ENCODE assay signal across 14 cellular contexts in the genomic region with DNA sequence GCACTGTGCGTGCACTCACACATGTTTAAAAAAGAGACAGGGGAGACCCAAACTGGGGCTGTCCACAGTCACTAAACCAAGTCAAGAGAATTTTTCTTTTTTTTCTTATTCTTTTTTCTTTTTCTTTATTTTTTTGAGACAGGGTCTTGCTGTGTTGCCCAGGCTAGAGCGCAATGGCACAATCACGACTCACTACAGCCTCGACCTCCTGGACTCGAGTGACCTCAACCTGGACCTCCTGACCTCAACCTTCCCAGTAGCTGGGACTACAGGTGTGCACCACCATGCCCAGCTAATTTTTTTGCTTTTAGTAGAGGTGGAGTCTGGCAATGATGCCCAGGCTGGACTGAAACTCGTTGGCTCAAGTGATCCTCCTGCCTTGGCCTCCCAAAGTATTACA.
DNase-seq lines count a peak whose midpoint lies in the region; ATAC-seq and TF ChIP-seq lines count a peak whose summit lies in the region.
"Had no signal": no experiment of that assay in that cellular context is flagged by ENCODE, and none has a peak within 500 bp of the region (broad histone marks: within the 10 kb centered on the region; RNA-seq: fewer than 3 reads in every experiment).

No MANE protein-coding gene starts in this region.

- POLR2A ChIA-PET in MCF 10A (lab: Yijun Ruan, JAX), result interaction anchor here (1.5 kb wide), 1 partner anchor 121 kb away, joined by 4 read pairs; no protein-coding TSS in a partner anchor
- POLR2A ChIA-PET in CD4-positive, alpha-beta memory T cell (lab: Charles Lee; ENCODE audit: partially characterized antibody), result no interaction called here

- H3K4me3 ChIP-seq in tibial artery (no peak overlapping the region), SJCRH30 (no peak overlapping the region)
- no peak overlapping the region for H3K4me3 ChIP-seq in CD4-positive, alpha-beta memory T cell (ENCODE audit: low read length in 2 of 2)

- ATAC-seq in HG03432 (IDR thresholded peaks at IDR 0.05; ENCODE audit: unreplicated experiment), result no peak

- DNase-seq in T-helper 2 cell treated with Interferon-gamma antibody and Interleukin-4, amounts not matched to agents 5 μg/mL and 100 μg/mL, for 36 hours (ENCODE audit: low spot score), result no peak
- DNase-seq in T-helper 2 cell, result no peak
- no peak for DNase-seq in MCF 10A (ENCODE audit: unreplicated experiment)
- DNase-seq in mesothelial cell of epicardium (ENCODE audit: low spot score in 2 of 2, unreplicated experiment in 2 of 2), result no peak
- DNase-seq in tibial artery, result no peak
- DNase-seq in CD4-positive, alpha-beta memory T cell, result no peak
- no peak for DNase-seq in SJCRH30
- DNase-seq: effector memory CD4-positive, alpha-beta T cell; NCI-H2081 treated with DMSO at 0.1 percent for 48 hours had no signal

- H3K27me3 Mint-ChIP-seq in T-helper 2 cell treated with Interferon-gamma antibody and Interleukin-4, amounts not matched to agents 5 μg/mL and 100 μg/mL, for 36 hours (ENCODE audit: low read depth), result peaks cover 10% of the 10 kb centered on the region
- H3K27me3 Mint-ChIP-seq in MCF 10A (ENCODE audit: insufficient read depth, unreplicated experiment) (no peaks in the 10 kb centered on the region), mesothelial cell of epicardium (ENCODE audit: low read depth) (no peaks in the 10 kb centered on the region)
- H3K27me3 Mint-ChIP-seq in CD4-positive, alpha-beta memory T cell, result peaks cover 17 to 37% of the 10 kb centered on the region in 2 donors

- H3K36me3 ChIP-seq in tibial artery, result peaks cover 0 to 25% (median 0%) of the 10 kb centered on the region in 3 donors
- no peaks in the 10 kb centered on the region for H3K36me3 ChIP-seq in CD4-positive, alpha-beta memory T cell (ENCODE audit: insufficient read depth, low read length)
- no peaks in the 10 kb centered on the region for H3K36me3 ChIP-seq in SJCRH30

- TF ChIP-seq CTCF in MCF 10A (IDR thresholded peaks at IDR 0.05; ENCODE audit: unreplicated experiment), result no peak
- TF ChIP-seq CTCF in mesothelial cell of epicardium (IDR thresholded peaks at IDR 0.05; ENCODE audit: unreplicated experiment), result no peak
- TF ChIP-seq CTCF in tibial artery (IDR thresholded peaks at IDR 0.05), result no peak

- H3K4me1 Mint-ChIP-seq in T-helper 2 cell treated with Interferon-gamma antibody and Interleukin-4, amounts not matched to agents 5 μg/mL and 100 μg/mL, for 36 hours (ENCODE audit: low read depth), result peaks cover 34% of the 10 kb centered on the region
- H3K4me1 Mint-ChIP-seq in MCF 10A (ENCODE audit: insufficient read depth, unreplicated experiment), result peaks cover 21% of the 10 kb centered on the region
- peaks cover 35% of the 10 kb centered on the region for H3K4me1 Mint-ChIP-seq in mesothelial cell of epicardium
- peaks cover 10 to 24% (median 17%) of the 10 kb centered on the region in 4 donors for H3K4me1 Mint-ChIP-seq in CD4-positive, alpha-beta memory T cell

- no peaks in the 10 kb centered on the region for H3K36me3 Mint-ChIP-seq in T-helper 2 cell treated with Interferon-gamma antibody and Interleukin-4, amounts not matched to agents 5 μg/mL and 100 μg/mL, for 36 hours (ENCODE audit: low read depth)
- H3K36me3 Mint-ChIP-seq in MCF 10A (ENCODE audit: insufficient read depth, unreplicated experiment) (no peaks in the 10 kb centered on the region), mesothelial cell of epicardium (peaks cover 36% of the 10 kb centered on the region)
- H3K36me3 Mint-ChIP-seq in CD4-positive, alpha-beta memory T cell, result no peaks in the 10 kb centered on the region
- H3K36me3 Mint-ChIP-seq: activated naive CD4-positive, alpha-beta T cell treated with anti-CD3 and anti-CD28 coated beads, Interleukin-2, amount 50 U/mL, for 72 hours had no signal

- CTCF ChIA-PET in MCF 10A (lab: Yijun Ruan, JAX), result interaction anchor here (0.5 to 0.7 kb wide), 2 partner anchors 420 to 1326 kb away, joined by 3 read pairs; no protein-coding TSS in a partner anchor
- CTCF ChIA-PET in CD4-positive, alpha-beta memory T cell (lab: Charles Lee; ENCODE audit: partially characterized antibody), result no interaction called here

- no peaks in the 10 kb centered on the region for H3K9me3 ChIP-seq in tibial artery
- no peaks in the 10 kb centered on the region for H3K9me3 ChIP-seq in CD4-positive, alpha-beta memory T cell (ENCODE audit: control insufficient read depth in 1 of 2, low read length in 2 of 2)
- H3K9me3 ChIP-seq in SJCRH30 (replicated peaks), result no peaks in the 10 kb centered on the region

- peak overlapping the region; percentile 48 for H3K4me3 Mint-ChIP-seq in T-helper 2 cell treated with Interferon-gamma antibody and Interleukin-4, amounts not matched to agents 5 μg/mL and 100 μg/mL, for 36 hours
- H3K4me3 Mint-ChIP-seq in MCF 10A (ENCODE audit: unreplicated experiment), result peak overlapping the region; percentile 59
- H3K4me3 Mint-ChIP-seq in mesothelial cell of epicardium, result peak overlapping the region; percentile 17
- H3K4me3 Mint-ChIP-seq in CD4-positive, alpha-beta memory T cell, result peak overlapping the region in 1 of 8 donors; percentile 5
- H3K4me3 Mint-ChIP-seq: activated CD4-positive, alpha-beta memory T cell treated with anti-CD3 and anti-CD28 coated beads, Interleukin-2, amount 10 ng/mL, durations not matched to agents 7 days and 5 days; T-helper 1 cell treated with Interleukin-12 subunit alpha and Interleukin-12 subunit beta and Interleukin-4 antibody, amounts not matched to agents 30 μg/mL and 1 μg/mL, for 36 hours had no signal

- BruUV-seq in MCF 10A (replicated peaks; lab: Mats Ljungman, UMichigan), result TSS peak; percentile 52

- intact Hi-C loops in MCF 10A (cut with micrococcal nuclease), result loop anchor here (10.0 kb wide), 2 partner anchors 133 to 837 kb away; partner anchors contain the start of genes ATP9A and BCAS4
- intact Hi-C loops in tibial artery (cut with DNase I; ENCODE audit: low total_unique reads), result no loop called here
- intact Hi-C loops in CD4-positive, alpha-beta memory T cell (cut with micrococcal nuclease), result no loop called here

- peak overlapping the region; percentile 70 to 72 for H3K27ac ChIP-seq in tibial artery
- H3K27ac ChIP-seq in CD4-positive, alpha-beta memory T cell (ENCODE audit: low read depth, low read length), result no peak overlapping the region
- no peak overlapping the region for H3K27ac ChIP-seq in SJCRH30
- H3K27ac ChIP-seq: 22Rv1 had no signal

- H3K27me3 ChIP-seq in tibial artery (no peaks in the 10 kb centered on the region), SJCRH30 (peaks cover 6% of the 10 kb centered on the region)
- H3K27me3 ChIP-seq in CD4-positive, alpha-beta memory T cell (ENCODE audit: insufficient read depth, low read length), result no peaks in the 10 kb centered on the region

- H3K9me3 Mint-ChIP-seq in T-helper 2 cell treated with Interferon-gamma antibody and Interleukin-4, amounts not matched to agents 5 μg/mL and 100 μg/mL, for 36 hours, result no peaks in the 10 kb centered on the region
- H3K9me3 Mint-ChIP-seq in MCF 10A (ENCODE audit: unreplicated experiment), result no peaks in the 10 kb centered on the region
- no peaks in the 10 kb centered on the region for H3K9me3 Mint-ChIP-seq in mesothelial cell of epicardium
- H3K9me3 Mint-ChIP-seq in CD4-positive, alpha-beta memory T cell, result no peaks in the 10 kb centered on the region
- H3K9me3 Mint-ChIP-seq: activated CD4-positive, alpha-beta memory T cell treated with anti-CD3 and anti-CD28 coated beads, Interleukin-2, amount 10 ng/mL, durations not matched to agents 7 days and 5 days; activated naive CD4-positive, alpha-beta T cell treated with anti-CD3 and anti-CD28 coated beads, Interleukin-2, amount 50 U/mL, for 72 hours; T-helper 1 cell treated with Interleukin-12 subunit alpha and Interleukin-12 subunit beta and Interleukin-4 antibody, amounts not matched to agents 30 μg/mL and 1 μg/mL, for 36 hours had no signal

- H3K4me1 ChIP-seq in tibial artery (peaks cover 9 to 43% (median 25%) of the 10 kb centered on the region in 4 donors), SJCRH30 (peaks cover 12% of the 10 kb centered on the region)
- H3K4me1 ChIP-seq in CD4-positive, alpha-beta memory T cell (ENCODE audit: insufficient read depth, low read length), result peaks cover 13% of the 10 kb centered on the region

- H3K27ac Mint-ChIP-seq in T-helper 2 cell treated with Interferon-gamma antibody and Interleukin-4, amounts not matched to agents 5 μg/mL and 100 μg/mL, for 36 hours, result no peak overlapping the region
- H3K27ac Mint-ChIP-seq in MCF 10A (ENCODE audit: low read depth, unreplicated experiment), result peak overlapping the region; percentile 81
- peak overlapping the region; percentile 97 for H3K27ac Mint-ChIP-seq in mesothelial cell of epicardium
- H3K27ac Mint-ChIP-seq in CD4-positive, alpha-beta memory T cell, result peak overlapping the region in 1 of 7 donors; percentile 42

Comparison
In these comparisons a context has a peak if more than half of its experiments do, and no peak if none do; other contexts are left out.
1. H3K27ac ChIP-seq: peak in tibial artery (2 of 2); none in CD4-positive, alpha-beta memory T cell (single experiment) and SJCRH30 (single experiment).